ENCODE assay signal across 1 cellular context in the genomic region with DNA sequence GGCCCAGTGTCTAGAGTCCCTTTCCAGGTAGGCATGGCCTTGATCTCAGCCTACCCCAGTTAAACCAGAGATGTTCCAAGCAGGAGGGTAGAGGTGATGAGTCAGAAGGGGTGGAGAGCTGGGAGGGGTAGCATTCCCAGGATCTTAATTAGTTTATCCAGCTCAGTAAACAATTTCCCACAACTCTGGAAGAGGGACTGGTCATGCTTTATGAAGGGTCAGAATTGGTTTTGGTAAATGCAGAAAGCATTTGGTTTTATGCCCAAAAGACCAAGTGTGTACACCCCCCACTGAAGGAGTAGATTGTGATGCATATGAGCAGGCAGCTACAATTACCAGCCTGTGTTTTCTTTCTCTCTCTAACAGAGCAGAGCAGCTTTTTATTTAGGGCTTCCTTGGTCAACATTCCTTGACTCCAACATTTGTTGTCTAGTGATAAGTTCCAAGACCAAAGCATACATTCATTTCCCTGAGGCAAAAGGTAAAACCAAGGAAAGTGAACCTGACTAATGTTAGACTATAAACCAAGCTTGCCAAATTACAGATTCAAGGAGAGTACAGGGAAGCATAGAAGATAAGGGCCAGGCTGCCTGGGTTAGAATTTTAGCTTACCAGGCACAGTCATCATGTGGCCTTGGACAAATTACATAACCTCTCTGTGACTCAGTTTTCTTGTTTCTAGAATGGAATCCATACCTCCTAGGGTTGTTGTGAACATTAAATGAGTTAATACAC.
TF ChIP-seq lines count a peak whose summit lies in the region.

No MANE protein-coding gene starts in this region.

TF ChIP-seq in H1, 55 proteins besides CTCF, POLR2A, EP300 and RAD21:
- TF ChIP-seq SIRT6 (IDR thresholded peaks at IDR 0.05; ENCODE audit: low read length) (no peak), MAFK (IDR thresholded peaks at IDR 0.05; ENCODE audit: low read depth, low read length) (no peak), GABPA (IDR thresholded peaks at IDR 0.05; ENCODE audit: borderline replicate concordance, insufficient read depth, low read length) (no peak), YY1 (IDR thresholded peaks at IDR 0.05; ENCODE audit: low read depth, low read length) (no peak), SUZ12 (IDR thresholded peaks at IDR 0.05; ENCODE audit: low read length) (no peak), CEBPB (IDR thresholded peaks at IDR 0.05; ENCODE audit: low read depth, low read length) (no peak), CHD1 (IDR thresholded peaks at IDR 0.05; ENCODE audit: low read depth, low read length) (no peak), GTF2F1 (IDR thresholded peaks at IDR 0.05; ENCODE audit: borderline replicate concordance, low read depth, low read length) (no peak), ASH2L (IDR thresholded peaks at IDR 0.05; ENCODE audit: low read length) (no peak), JUN (IDR thresholded peaks at IDR 0.05; ENCODE audit: low read depth, low read length) (no peak), NRF1 (IDR thresholded peaks at IDR 0.05; ENCODE audit: low read depth, low read length) (no peak), CHD2 (IDR thresholded peaks at IDR 0.05; ENCODE audit: low read length) (no peak), SP1 (IDR thresholded peaks at IDR 0.05; ENCODE audit: low read depth, low read length) (no peak), RNF2 (IDR thresholded peaks at IDR 0.05; ENCODE audit: borderline replicate concordance, low read depth, low read length, missing control alignments, poor library complexity, severe bottlenecking) (no peak), KDM5A (IDR thresholded peaks at IDR 0.05; ENCODE audit: low read length) (no peak), CTBP2 (IDR thresholded peaks at IDR 0.05; ENCODE audit: borderline replicate concordance, insufficient read depth, insufficient read length, low read length) (no peak), SIN3A (conservative IDR thresholded peaks at IDR 0.05 in 1 of 2, IDR thresholded peaks at IDR 0.05 in 1 of 2; ENCODE audit: low read depth in 1 of 2, low read length in 2 of 2) (no peak)
- TF ChIP-seq, protein P1, sequence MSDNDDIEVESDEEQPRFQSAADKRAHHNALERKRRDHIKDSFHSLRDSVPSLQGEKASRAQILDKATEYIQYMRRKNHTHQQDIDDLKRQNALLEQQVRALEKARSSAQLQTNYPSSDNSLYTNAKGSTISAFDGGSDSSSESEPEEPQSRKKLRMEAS (IDR thresholded peaks at IDR 0.05) = no peak
